9 cellular contexts compared by ENCODE assay signal in genomic region chr6:168370310-168370991, GRCh38. TPM values are rescaled to one million over a fixed set of nuclear protein-coding genes. Genes with fewer than 3 reads are reported as not detected.
DNase-seq lines count a peak whose midpoint lies in the region; ATAC-seq and TF ChIP-seq lines count a peak whose summit lies in the region.
"Had no signal": no experiment of that assay in that cellular context is flagged by ENCODE, and none has a peak within 500 bp of the region (broad histone marks: within the 10 kb centered on the region; RNA-seq: fewer than 3 reads in every experiment).

No MANE protein-coding gene starts in this region.

- ATAC-seq in HG02885 (IDR thresholded peaks at IDR 0.05; ENCODE audit: poor library complexity, unreplicated experiment) (peak; percentile 49), left cardiac atrium (peak; percentile 83 to 90), GM18861 (IDR thresholded peaks at IDR 0.05; ENCODE audit: unreplicated experiment) (no peak)

- no peak for TF ChIP-seq POLR2A in sigmoid colon (IDR thresholded peaks at IDR 0.05)

- CTCF ChIA-PET in Calu3 (lab: Charles Lee): interaction anchor here (0.8 to 1.5 kb wide), 4 partner anchors 508 to 522 kb away, joined by 3 to 7 read pairs (median 5); no protein-coding TSS in a partner anchor

- no peaks in the 10 kb centered on the region for H3K9me3 ChIP-seq in sigmoid colon

- peaks cover 0 to 29% (median 16%) of the 10 kb centered on the region in 4 donors for H3K4me1 ChIP-seq in sigmoid colon

- no peak for TF ChIP-seq EP300 in sigmoid colon (IDR thresholded peaks at IDR 0.05)

- TF ChIP-seq CTCF in Calu3 (IDR thresholded peaks at IDR 0.05; ENCODE audit: unreplicated experiment) (peak; percentile 91), sigmoid colon (IDR thresholded peaks at IDR 0.05) (peak; percentile 78 to 94 (median 86))

- no peaks in the 10 kb centered on the region for H3K36me3 ChIP-seq in sigmoid colon

- no peak overlapping the region for H3K4me3 ChIP-seq in sigmoid colon
- H3K4me3 ChIP-seq: skin epidermis had no signal

- no peaks in the 10 kb centered on the region for H3K27me3 ChIP-seq in sigmoid colon

- H3K27ac ChIP-seq in sigmoid colon: no peak overlapping the region
- H3K27ac ChIP-seq: skin epidermis had no signal

- H3K9me3 Mint-ChIP-seq in Calu3 (ENCODE audit: low read depth, unreplicated experiment): peaks cover 2% of the 10 kb centered on the region

- H3K4me3 Mint-ChIP-seq in Calu3 (ENCODE audit: low read depth, unreplicated experiment): no peak overlapping the region

- no peaks in the 10 kb centered on the region for H3K36me3 Mint-ChIP-seq in Calu3 (ENCODE audit: insufficient read depth, unreplicated experiment)

- H3K4me1 Mint-ChIP-seq in Calu3 (ENCODE audit: low read depth, unreplicated experiment): no peaks in the 10 kb centered on the region

- 42 to 54% methylated on average over 43 of the region's 43 CpGs for WGBS in sigmoid colon, 2 donors

- intact Hi-C loops in Calu3 (cut with micrococcal nuclease; ENCODE audit: unreplicated experiment): loop anchor here (1.0 kb wide), 1 partner anchor 514 kb away; no protein-coding TSS in a partner anchor
- intact Hi-C loops in left cardiac atrium (cut with DNase I): loop anchor here (1.0 to 5.0 kb wide), 2 partner anchors 512 to 514 kb away; no protein-coding TSS in a partner anchor
- intact Hi-C loops in sigmoid colon (cut with DNase I): loop anchor here (1.0 to 10.0 kb wide), 3 partner anchors 264 to 1154 kb away; no protein-coding TSS in a partner anchor

- no TSS peak for BruUV-seq in Calu3 (replicated peaks; lab: Mats Ljungman, UMichigan)

- H3K27me3 Mint-ChIP-seq in Calu3 (ENCODE audit: unreplicated experiment): no peaks in the 10 kb centered on the region

- H3K27ac Mint-ChIP-seq in Calu3 (ENCODE audit: unreplicated experiment): no peak overlapping the region

- DNase-seq in Calu3 (peak; percentile 90), RPMI8226 (peak; percentile 73), activated gamma-delta T cell (lab: John Stamatoyannopoulos, UW) (peak; percentile 26), left cardiac atrium (peak; percentile 74), sigmoid colon (peak; percentile 89)
- DNase-seq in effector CD8-positive, alpha-beta T cell (lab: John Stamatoyannopoulos, UW): no peak

RNA-seq across cellular contexts. Expression of gene DACT2, which starts 50.9 kb away (rescaled TPM):
- total RNA-seq in Calu3 (2022) (not detected in 2 replicates), left cardiac atrium (1 to 10 TPM; 1.7 to 2.4 TPM), sigmoid colon (1 to 10 TPM in 1 of 4 donors, under 1 TPM in 3; 0.16 to 1.1 (median 0.52) TPM)
- polyA plus RNA-seq in sigmoid colon: under 1 TPM; 0.23 to 0.92 (median 0.60) TPM
